ENCODE assay signal across 15 cellular contexts in the genomic region with DNA sequence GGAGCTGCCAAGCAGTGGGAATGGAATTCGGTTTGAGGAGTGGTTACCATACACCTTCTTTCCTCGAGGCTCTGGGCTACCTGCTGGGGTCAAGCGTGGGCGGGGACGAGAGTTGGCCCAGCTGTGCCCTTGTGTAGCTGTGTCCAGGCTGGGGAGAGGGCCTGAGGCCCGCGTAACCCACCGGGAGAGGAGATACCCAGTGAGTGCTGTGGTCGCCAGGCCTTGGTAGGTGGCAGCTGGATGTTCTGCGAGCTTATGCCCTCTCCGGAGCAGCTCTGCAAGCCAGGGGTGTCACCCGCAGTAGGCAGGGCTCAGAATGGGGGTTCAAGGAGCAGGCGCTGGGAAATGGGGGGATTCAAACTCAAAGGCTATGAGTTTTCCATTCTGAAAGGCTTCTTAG.
A peak's percentile ranks its signal among the peaks of the same experiment; 100 is the strongest.
DNase-seq lines count a peak whose midpoint lies in the region; ATAC-seq and TF ChIP-seq lines count a peak whose summit lies in the region.
"Had no signal": no experiment of that assay in that cellular context is flagged by ENCODE, and none has a peak within 500 bp of the region (broad histone marks: within the 10 kb centered on the region; RNA-seq: fewer than 3 reads in every experiment).

No MANE protein-coding gene starts in this region.

- peaks cover 0 to 16% of the 10 kb centered on the region in 2 donors for H3K27me3 ChIP-seq in breast epithelium
- peaks cover 2% of the 10 kb centered on the region for H3K27me3 ChIP-seq in mammary epithelial cell (ENCODE audit: insufficient read depth, low read length)
- H3K27me3 ChIP-seq in BLaER1: no peaks in the 10 kb centered on the region
- H3K27me3 ChIP-seq in BE2C: no peaks in the 10 kb centered on the region

- intact Hi-C loops in breast epithelium (cut with DNase I; ENCODE audit: low total_unique reads): no loop called here
- intact Hi-C loops in mammary epithelial cell (cut with micrococcal nuclease): no loop called here

- H3K4me1 ChIP-seq in breast epithelium: no peaks in the 10 kb centered on the region
- no peaks in the 10 kb centered on the region for H3K4me1 ChIP-seq in mammary epithelial cell (ENCODE audit: insufficient read depth, low read length)
- peaks cover 28% of the 10 kb centered on the region for H3K4me1 ChIP-seq in BLaER1
- H3K4me1 ChIP-seq in BE2C: no peaks in the 10 kb centered on the region

- H4K20me1 ChIP-seq in mammary epithelial cell (ENCODE audit: insufficient read depth, low read length) (no peaks in the 10 kb centered on the region), BLaER1 (no peaks in the 10 kb centered on the region)

- TF ChIP-seq CTCF in breast epithelium (IDR thresholded peaks at IDR 0.05): no peak
- TF ChIP-seq CTCF in mammary epithelial cell (conservative IDR thresholded peaks at IDR 0.05 in 1 of 2, IDR thresholded peaks at IDR 0.05 in 1 of 2; ENCODE audit: extremely low read depth in 1 of 2, insufficient read depth in 1 of 2, low read depth in 1 of 2, low read length in 2 of 2): no peak
- TF ChIP-seq CTCF in chondrocyte (IDR thresholded peaks at IDR 0.05): no peak
- TF ChIP-seq CTCF in BE2C (IDR thresholded peaks at IDR 0.05; ENCODE audit: low read depth, low read length): no peak

- dilution Hi-C loops in mammary epithelial cell (cut with HindIII; ENCODE audit: low sequenced_read_pairs): loop anchor here (10.0 kb wide), 1 partner anchor 405 kb away; a partner anchor contains a TSS

- WGBS in mammary epithelial cell (ENCODE audit: low coverage, missing lambda C conversion rate): 35% methylated on average over 9 of the region's 13 CpGs

- H3K27me3 Mint-ChIP-seq in chondrocyte (ENCODE audit: low read depth): peaks cover 42% of the 10 kb centered on the region

- peaks cover 5% of the 10 kb centered on the region for H3K4me1 Mint-ChIP-seq in chondrocyte (ENCODE audit: low read depth)

- TF ChIP-seq POLR2A in breast epithelium (IDR thresholded peaks at IDR 0.05): no peak

- in situ Hi-C loops in mammary epithelial cell (cut with MboI; ENCODE audit: low sequenced_read_pairs in 2 of 2): no loop called here

- H3K4me3 Mint-ChIP-seq in chondrocyte (ENCODE audit: unreplicated experiment): no peak overlapping the region
- H3K4me3 Mint-ChIP-seq: CD4-positive, alpha-beta T cell had no signal

- ATAC-seq in HG02588 (IDR thresholded peaks at IDR 0.05; ENCODE audit: unreplicated experiment): no peak
- ATAC-seq: HepG2 had no signal

- H3K4me3 ChIP-seq in breast epithelium: no peak overlapping the region
- H3K4me3 ChIP-seq in mammary epithelial cell (replicated peaks in 1 of 3; ENCODE audit: insufficient read depth in 1 of 3, low read depth in 2 of 3, low read length in 3 of 3): no peak overlapping the region
- no peak overlapping the region for H3K4me3 ChIP-seq in BLaER1
- no peak overlapping the region for H3K4me3 ChIP-seq in BE2C (ENCODE audit: low read depth, low read length)

- CTCF ChIA-PET in mammary epithelial cell (lab: Charles Lee; ENCODE audit: low non-redundant PET): no interaction called here

- no peak overlapping the region for H3K4me2 ChIP-seq in mammary epithelial cell (ENCODE audit: insufficient read depth, low read depth, low read length)
- H3K4me2 ChIP-seq in BLaER1: peak overlapping the region; percentile 27

- no peak overlapping the region for H3K27ac Mint-ChIP-seq in chondrocyte (ENCODE audit: unreplicated experiment)
- H3K27ac Mint-ChIP-seq: CD4-positive, alpha-beta T cell had no signal

- H3K27ac ChIP-seq in breast epithelium (peak overlapping the region; percentile 5 to 12), mammary epithelial cell (ENCODE audit: insufficient read depth, low read depth, low read length) (no peak overlapping the region), BLaER1 (no peak overlapping the region)
- H3K27ac ChIP-seq: 22Rv1 had no signal

- DNase-seq in breast epithelium (ENCODE audit: low spot score in 2 of 2) (no peak), mammary epithelial cell (no peak), chondrocyte (ENCODE audit: low spot score) (peak; percentile 68), left kidney (ENCODE audit: low read depth, low spot score) (peak; percentile 68), BE2C (no peak), dedifferentiated amniotic fluid mesenchymal stem cell (ENCODE audit: extremely low spot score) (no peak)
- DNase-seq: C1 segment of cervical spinal cord; Calu3; CD4-positive, alpha-beta T cell; DMS 273 treated with DMSO at 0.1 percent for 48 hours; H7 had no signal

- peaks cover 2% of the 10 kb centered on the region for H3K36me3 Mint-ChIP-seq in chondrocyte (ENCODE audit: low read depth)

- BruUV-seq in mammary epithelial cell (replicated peaks; lab: Mats Ljungman, UMichigan): no TSS peak

- H3K9me3 ChIP-seq in breast epithelium (no peaks in the 10 kb centered on the region), mammary epithelial cell (replicated peaks; ENCODE audit: insufficient read depth, low read length) (no peaks in the 10 kb centered on the region), BLaER1 (no peaks in the 10 kb centered on the region), BE2C (no peaks in the 10 kb centered on the region)

- no peaks in the 10 kb centered on the region for H3K36me3 ChIP-seq in breast epithelium
- no peaks in the 10 kb centered on the region for H3K36me3 ChIP-seq in mammary epithelial cell (ENCODE audit: insufficient read depth, low read length)
- no peaks in the 10 kb centered on the region for H3K36me3 ChIP-seq in BLaER1
- no peaks in the 10 kb centered on the region for H3K36me3 ChIP-seq in BE2C

- H3K9me3 Mint-ChIP-seq in chondrocyte (ENCODE audit: low read depth): no peaks in the 10 kb centered on the region

- no peaks in the 10 kb centered on the region for H3K79me2 ChIP-seq in mammary epithelial cell (ENCODE audit: insufficient read depth, low read length)

- H3K9ac ChIP-seq in mammary epithelial cell (ENCODE audit: insufficient read depth, low read length): no peak overlapping the region
- H3K9ac ChIP-seq in BLaER1: no peak overlapping the region

- H2AFZ ChIP-seq in mammary epithelial cell (ENCODE audit: low read depth, low read length): no peak overlapping the region

Comparison
In these comparisons a context has a peak if more than half of its experiments do, and no peak if none do; other contexts are left out.
1. H3K27ac ChIP-seq: peak in breast epithelium (2 of 2); none in mammary epithelial cell (single experiment) and BLaER1 (single experiment).
2. DNase-seq: peak in chondrocyte (single experiment) and left kidney (single experiment); none in breast epithelium (0 of 2), mammary epithelial cell (single experiment), BE2C (single experiment) and dedifferentiated amniotic fluid mesenchymal stem cell (single experiment).